Comparison of ENCODE assay signal across 11 cellular contexts in genomic region chr17:77864234-77865108, GRCh38.
A peak's percentile ranks its signal among the peaks of the same experiment; 100 is the strongest.
DNase-seq lines count a peak whose midpoint lies in the region; ATAC-seq and TF ChIP-seq lines count a peak whose summit lies in the region.
"Had no signal": no experiment of that assay in that cellular context is flagged by ENCODE, and none has a peak within 500 bp of the region (broad histone marks: within the 10 kb centered on the region; RNA-seq: fewer than 3 reads in every experiment).

No MANE protein-coding gene starts in this region.

- H3K27me3 ChIP-seq in MM.1S (replicated peaks; ENCODE audit: insufficient read depth, low read length) (peaks cover 85% of the 10 kb centered on the region), ascending aorta (no peaks in the 10 kb centered on the region)

- H3K36me3 ChIP-seq in MM.1S (replicated peaks; ENCODE audit: insufficient read depth, low read length), result no peaks in the 10 kb centered on the region
- no peaks in the 10 kb centered on the region for H3K36me3 ChIP-seq in ascending aorta

- H3K4me1 ChIP-seq in MM.1S (ENCODE audit: low read length) (peaks cover 32% of the 10 kb centered on the region), ascending aorta (peaks cover 3 to 5% of the 10 kb centered on the region in 2 donors)

- H3K27ac ChIP-seq in MM.1S (ENCODE audit: low read length), result peak overlapping the region; percentile 36; the same call in 1 of the 2 replicates
- peak overlapping the region; percentile 60 to 71 for H3K27ac ChIP-seq in ascending aorta
- peak overlapping the region in 12 of 21 experiments; percentile 16 to 85 (median 52) for H3K27ac ChIP-seq in skin epidermis

- no peak overlapping the region for H3K4me3 Mint-ChIP-seq in Calu3 (ENCODE audit: low read depth, unreplicated experiment)
- no peak overlapping the region for H3K4me3 Mint-ChIP-seq in activated T-cell treated with anti-CD3 and anti-CD28 coated beads, Interleukin-2, amount 50 U/mL, for 72 hours
- H3K4me3 Mint-ChIP-seq: activated T-helper 17 cell treated with anti-CD3 and anti-CD28 coated beads, Interleukin-2, amount 50 U/mL, for 72 hours had no signal

- peak; percentile 31 for ATAC-seq in left colon
- ATAC-seq in activated T-cell treated with anti-CD3 and anti-CD28 coated beads, Interleukin-2, amount 50 U/mL, for 72 hours (replicated peaks in 1 of 2), result no peak
- ATAC-seq: activated T-helper 17 cell treated with anti-CD3 and anti-CD28 coated beads, Interleukin-2, amount 50 U/mL, for 72 hours had no signal

- no peak overlapping the region for H3K27ac Mint-ChIP-seq in Calu3 (ENCODE audit: unreplicated experiment)
- H3K27ac Mint-ChIP-seq in activated T-cell treated with anti-CD3 and anti-CD28 coated beads, Interleukin-2, amount 50 U/mL, for 72 hours, result no peak overlapping the region
- H3K27ac Mint-ChIP-seq: activated T-helper 17 cell treated with anti-CD3 and anti-CD28 coated beads, Interleukin-2, amount 50 U/mL, for 72 hours had no signal

- H3K36me3 Mint-ChIP-seq in Calu3 (ENCODE audit: insufficient read depth, unreplicated experiment), result no peaks in the 10 kb centered on the region
- no peaks in the 10 kb centered on the region for H3K36me3 Mint-ChIP-seq in activated T-cell treated with anti-CD3 and anti-CD28 coated beads, Interleukin-2, amount 50 U/mL, for 72 hours (ENCODE audit: insufficient read depth in 2 of 2)

- BruUV-seq in Calu3 (replicated peaks; lab: Mats Ljungman, UMichigan), result no TSS peak

- no peaks in the 10 kb centered on the region for H3K9me2 ChIP-seq in MM.1S (replicated peaks; ENCODE audit: insufficient read depth, low read length)

- H3K4me1 Mint-ChIP-seq in Calu3 (ENCODE audit: low read depth, unreplicated experiment), result no peaks in the 10 kb centered on the region
- peaks cover 7% of the 10 kb centered on the region for H3K4me1 Mint-ChIP-seq in activated T-cell treated with anti-CD3 and anti-CD28 coated beads, Interleukin-2, amount 50 U/mL, for 72 hours (ENCODE audit: low read depth)

- CTCF ChIA-PET in Calu3 (lab: Charles Lee), result no interaction called here

- no peaks in the 10 kb centered on the region for H3K9me3 Mint-ChIP-seq in Calu3 (ENCODE audit: low read depth, unreplicated experiment)
- peaks cover 0 to 2% of the 10 kb centered on the region in 2 donors for H3K9me3 Mint-ChIP-seq in activated T-cell treated with anti-CD3 and anti-CD28 coated beads, Interleukin-2, amount 50 U/mL, for 72 hours
- H3K9me3 Mint-ChIP-seq: activated T-helper 17 cell treated with anti-CD3 and anti-CD28 coated beads, Interleukin-2, amount 50 U/mL, for 72 hours; CD8-positive, alpha-beta memory T cell had no signal

- peak overlapping the region; percentile 6; the same call in 1 of the 2 replicates for H3K9ac ChIP-seq in MM.1S (ENCODE audit: low read length)

- DNase-seq in MM.1S (peak; percentile 84), ascending aorta (ENCODE audit: low spot score in 2 of 2) (no peak), left colon (no peak), Calu3 (no peak)
- no peak for DNase-seq in stimulated activated CD4-positive, alpha-beta T cell treated with anti-CD3 and anti-CD28 coated beads, Interleukin-12 subunit alpha, Interleukin-12 subunit beta, amount 100 ng/mL, for 4 hours
- DNase-seq in activated T-cell treated with anti-CD3 and anti-CD28 coated beads, Interleukin-2, amount 50 U/mL, for 72 hours, result no peak
- DNase-seq: SW 1271 had no signal

- peaks cover 22% of the 10 kb centered on the region for H3F3A ChIP-seq in MM.1S (ENCODE audit: insufficient read depth, low read length)

- peaks cover 2% of the 10 kb centered on the region; the same call in 1 of the 2 replicates for H4K20me1 ChIP-seq in MM.1S (ENCODE audit: insufficient read depth, low read length)

- H3K4me3 ChIP-seq in MM.1S (ENCODE audit: low read length) (peak overlapping the region; percentile 16; the same call in 1 of the 2 replicates), ascending aorta (no peak overlapping the region), skin epidermis (no peak overlapping the region)
- H3K4me3 ChIP-seq: lung had no signal

- no peaks in the 10 kb centered on the region for H3K9me3 ChIP-seq in MM.1S (replicated peaks; ENCODE audit: insufficient read depth, low read length)
- H3K9me3 ChIP-seq in ascending aorta, result no peaks in the 10 kb centered on the region

- intact Hi-C loops in ascending aorta (cut with DNase I), result no loop called here
- intact Hi-C loops in left colon (cut with DNase I, micrococcal nuclease), result no loop called here
- intact Hi-C loops in Calu3 (cut with micrococcal nuclease; ENCODE audit: unreplicated experiment), result no loop called here

- H3K27me3 Mint-ChIP-seq in Calu3 (ENCODE audit: unreplicated experiment), result peaks cover 84% of the 10 kb centered on the region
- no peaks in the 10 kb centered on the region for H3K27me3 Mint-ChIP-seq in activated T-cell treated with anti-CD3 and anti-CD28 coated beads, Interleukin-2, amount 50 U/mL, for 72 hours (ENCODE audit: low read depth)
- H3K27me3 Mint-ChIP-seq: activated T-helper 17 cell treated with anti-CD3 and anti-CD28 coated beads, Interleukin-2, amount 50 U/mL, for 72 hours had no signal

- TF ChIP-seq CTCF in MM.1S (IDR thresholded peaks at IDR 0.05; ENCODE audit: low read length) (no peak), ascending aorta (IDR thresholded peaks at IDR 0.05) (no peak), Calu3 (IDR thresholded peaks at IDR 0.05; ENCODE audit: unreplicated experiment) (no peak)

- no peaks in the 10 kb centered on the region for H3K79me2 ChIP-seq in MM.1S (ENCODE audit: low read length)

- peak overlapping the region; percentile 54 for H2AFZ ChIP-seq in MM.1S (ENCODE audit: low read length)

- peak overlapping the region; percentile 67 for H3K4me2 ChIP-seq in MM.1S (ENCODE audit: low read depth, low read length)
